1 cellular context compared by ENCODE assay signal in the genomic region with DNA sequence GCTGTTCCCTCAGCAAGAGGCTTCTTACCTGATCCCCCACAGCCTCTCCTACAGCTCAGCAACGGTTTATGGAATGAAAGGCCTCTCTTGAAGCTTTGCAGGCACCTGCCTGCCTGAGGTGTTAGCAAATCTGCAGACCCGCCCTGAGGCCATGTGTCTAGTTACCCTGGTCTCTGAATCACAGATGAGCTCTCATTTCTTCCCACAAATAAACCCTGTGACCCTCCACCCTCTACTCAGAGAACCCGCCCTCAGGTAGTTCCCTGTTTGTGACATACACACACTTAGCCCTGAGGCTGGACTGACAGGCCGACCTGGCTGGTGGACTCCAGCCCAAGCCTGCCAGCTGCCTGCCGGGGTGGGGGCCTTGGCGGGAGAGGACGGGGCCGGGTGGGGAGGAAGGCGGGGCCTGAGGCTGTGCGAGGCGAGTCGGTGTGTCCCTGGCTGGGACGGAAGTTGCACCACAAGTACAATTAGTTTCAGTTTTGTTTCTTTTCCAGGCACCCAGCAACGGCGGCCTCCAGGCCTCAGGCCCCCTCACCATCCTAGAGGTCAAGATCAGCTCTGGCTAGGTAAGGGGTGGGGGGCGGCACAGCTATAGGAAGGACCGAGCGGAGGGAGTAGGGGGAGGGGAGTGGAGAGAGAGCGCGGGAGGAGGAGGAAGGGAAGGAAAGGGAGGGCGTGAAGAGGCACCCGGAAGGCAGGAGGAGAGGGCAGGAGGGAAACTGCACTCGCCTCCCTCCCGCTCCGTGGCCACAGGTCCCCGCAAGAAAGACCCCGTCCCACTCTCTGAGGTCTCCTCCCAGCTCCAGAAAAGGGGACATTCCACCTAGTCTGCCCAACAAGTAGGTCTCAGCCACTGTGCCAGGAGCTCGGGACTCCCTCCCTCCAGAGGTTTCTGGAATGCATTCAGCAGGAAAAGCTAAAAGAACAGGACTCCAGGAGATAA.
TF ChIP-seq lines count a peak whose summit lies in the region.

A gene with protein sequence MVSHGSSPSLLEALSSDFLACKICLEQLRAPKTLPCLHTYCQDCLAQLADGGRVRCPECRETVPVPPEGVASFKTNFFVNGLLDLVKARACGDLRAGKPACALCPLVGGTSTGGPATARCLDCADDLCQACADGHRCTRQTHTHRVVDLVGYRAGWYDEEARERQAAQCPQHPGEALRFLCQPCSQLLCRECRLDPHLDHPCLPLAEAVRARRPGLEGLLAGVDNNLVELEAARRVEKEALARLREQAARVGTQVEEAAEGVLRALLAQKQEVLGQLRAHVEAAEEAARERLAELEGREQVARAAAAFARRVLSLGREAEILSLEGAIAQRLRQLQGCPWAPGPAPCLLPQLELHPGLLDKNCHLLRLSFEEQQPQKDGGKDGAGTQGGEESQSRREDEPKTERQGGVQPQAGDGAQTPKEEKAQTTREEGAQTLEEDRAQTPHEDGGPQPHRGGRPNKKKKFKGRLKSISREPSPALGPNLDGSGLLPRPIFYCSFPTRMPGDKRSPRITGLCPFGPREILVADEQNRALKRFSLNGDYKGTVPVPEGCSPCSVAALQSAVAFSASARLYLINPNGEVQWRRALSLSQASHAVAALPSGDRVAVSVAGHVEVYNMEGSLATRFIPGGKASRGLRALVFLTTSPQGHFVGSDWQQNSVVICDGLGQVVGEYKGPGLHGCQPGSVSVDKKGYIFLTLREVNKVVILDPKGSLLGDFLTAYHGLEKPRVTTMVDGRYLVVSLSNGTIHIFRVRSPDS (plus strand): TSS at position 482 of the 949 bp plus-strand sequence. CDS start 1,832 bp downstream, outside the sequence.

TF ChIP-seq in K562, 482 proteins besides CTCF, POLR2A, EP300 and RAD21 (continued from another document and continues in another):
- TF ChIP-seq HDAC6 (IDR thresholded peaks at IDR 0.05; ENCODE audit: low read depth, low read length) (no peak), KAT8 (IDR thresholded peaks at IDR 0.05; ENCODE audit: low read depth) (no peak), SMARCA4 (IDR thresholded peaks at IDR 0.05) (peak; percentile 55; the same call in 1 of the 2 replicates), SRSF9 (IDR thresholded peaks at IDR 0.05; ENCODE audit: borderline replicate concordance, low read depth, low read length) (no peak), HNRNPK (IDR thresholded peaks at IDR 0.05; ENCODE audit: low read depth, low read length, poor library complexity, severe bottlenecking) (no peak), MYNN (IDR thresholded peaks at IDR 0.05) (0 out of 2 replicates have a peak, but pooled peaks have one; percentile 13), MYNN (CRISPR knock-in tag; IDR thresholded peaks at IDR 0.05) (no peak), ETV5 (CRISPR knock-in tag; IDR thresholded peaks at IDR 0.05; ENCODE audit: low read depth) (no peak; the same call in none of the 2 replicates), ZNF165 (CRISPR knock-in tag; IDR thresholded peaks at IDR 0.05; ENCODE audit: borderline replicate concordance) (no peak), ETV1 (tag; conservative IDR thresholded peaks at IDR 0.05; ENCODE audit: low read depth) (peak; percentile 80), TFAP4 (CRISPR knock-in tag; IDR thresholded peaks at IDR 0.05; ENCODE audit: borderline replicate concordance) (peak; percentile 94), HCFC1 (IDR thresholded peaks at IDR 0.05; ENCODE audit: low read depth, low read length) (peak; percentile 40), POU5F1 (IDR thresholded peaks at IDR 0.05; ENCODE audit: borderline replicate concordance, low read depth, low read length, partially characterized antibody) (no peak), WHSC1 (IDR thresholded peaks at IDR 0.05; ENCODE audit: low read length) (no peak), ERF (CRISPR knock-in tag; IDR thresholded peaks at IDR 0.05) (no peak), MBD2 (IDR thresholded peaks at IDR 0.05; ENCODE audit: borderline replicate concordance, low read depth) (no peak), ETS2 (tag; IDR thresholded peaks at IDR 0.05; ENCODE audit: borderline replicate concordance, poor library complexity, severe bottlenecking) (no peak), ZNF75A (CRISPR knock-in tag; IDR thresholded peaks at IDR 0.05) (no peak), NR2C2 (CRISPR knock-in tag; IDR thresholded peaks at IDR 0.05) (no peak), NR2C2 (tag; IDR thresholded peaks at IDR 0.05) (peak; percentile 73), RBM15 (IDR thresholded peaks at IDR 0.05; ENCODE audit: insufficient read depth, low read length) (no peak), ZBED1 (IDR thresholded peaks at IDR 0.05) (no peak), MEIS2 (IDR thresholded peaks at IDR 0.05; ENCODE audit: partially characterized antibody) (peak; percentile 93), ZNF282 (CRISPR knock-in tag; IDR thresholded peaks at IDR 0.05) (no peak), ZNF695 (CRISPR knock-in tag; IDR thresholded peaks at IDR 0.05) (no peak), MLLT1 (IDR thresholded peaks at IDR 0.05) (peak; percentile 49 to 56; a peak in 2 of 4 replicates), HDAC3 (IDR thresholded peaks at IDR 0.05; ENCODE audit: borderline replicate concordance, partially characterized antibody) (no peak), ZNF212 (CRISPR knock-in tag; IDR thresholded peaks at IDR 0.05) (no peak)
- TF ChIP-seq, protein P1, sequence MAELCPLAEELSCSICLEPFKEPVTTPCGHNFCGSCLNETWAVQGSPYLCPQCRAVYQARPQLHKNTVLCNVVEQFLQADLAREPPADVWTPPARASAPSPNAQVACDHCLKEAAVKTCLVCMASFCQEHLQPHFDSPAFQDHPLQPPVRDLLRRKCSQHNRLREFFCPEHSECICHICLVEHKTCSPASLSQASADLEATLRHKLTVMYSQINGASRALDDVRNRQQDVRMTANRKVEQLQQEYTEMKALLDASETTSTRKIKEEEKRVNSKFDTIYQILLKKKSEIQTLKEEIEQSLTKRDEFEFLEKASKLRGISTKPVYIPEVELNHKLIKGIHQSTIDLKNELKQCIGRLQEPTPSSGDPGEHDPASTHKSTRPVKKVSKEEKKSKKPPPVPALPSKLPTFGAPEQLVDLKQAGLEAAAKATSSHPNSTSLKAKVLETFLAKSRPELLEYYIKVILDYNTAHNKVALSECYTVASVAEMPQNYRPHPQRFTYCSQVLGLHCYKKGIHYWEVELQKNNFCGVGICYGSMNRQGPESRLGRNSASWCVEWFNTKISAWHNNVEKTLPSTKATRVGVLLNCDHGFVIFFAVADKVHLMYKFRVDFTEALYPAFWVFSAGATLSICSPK (IDR thresholded peaks at IDR 0.05; ENCODE audit: borderline replicate concordance), result no peak
- TF ChIP-seq, protein P2, sequence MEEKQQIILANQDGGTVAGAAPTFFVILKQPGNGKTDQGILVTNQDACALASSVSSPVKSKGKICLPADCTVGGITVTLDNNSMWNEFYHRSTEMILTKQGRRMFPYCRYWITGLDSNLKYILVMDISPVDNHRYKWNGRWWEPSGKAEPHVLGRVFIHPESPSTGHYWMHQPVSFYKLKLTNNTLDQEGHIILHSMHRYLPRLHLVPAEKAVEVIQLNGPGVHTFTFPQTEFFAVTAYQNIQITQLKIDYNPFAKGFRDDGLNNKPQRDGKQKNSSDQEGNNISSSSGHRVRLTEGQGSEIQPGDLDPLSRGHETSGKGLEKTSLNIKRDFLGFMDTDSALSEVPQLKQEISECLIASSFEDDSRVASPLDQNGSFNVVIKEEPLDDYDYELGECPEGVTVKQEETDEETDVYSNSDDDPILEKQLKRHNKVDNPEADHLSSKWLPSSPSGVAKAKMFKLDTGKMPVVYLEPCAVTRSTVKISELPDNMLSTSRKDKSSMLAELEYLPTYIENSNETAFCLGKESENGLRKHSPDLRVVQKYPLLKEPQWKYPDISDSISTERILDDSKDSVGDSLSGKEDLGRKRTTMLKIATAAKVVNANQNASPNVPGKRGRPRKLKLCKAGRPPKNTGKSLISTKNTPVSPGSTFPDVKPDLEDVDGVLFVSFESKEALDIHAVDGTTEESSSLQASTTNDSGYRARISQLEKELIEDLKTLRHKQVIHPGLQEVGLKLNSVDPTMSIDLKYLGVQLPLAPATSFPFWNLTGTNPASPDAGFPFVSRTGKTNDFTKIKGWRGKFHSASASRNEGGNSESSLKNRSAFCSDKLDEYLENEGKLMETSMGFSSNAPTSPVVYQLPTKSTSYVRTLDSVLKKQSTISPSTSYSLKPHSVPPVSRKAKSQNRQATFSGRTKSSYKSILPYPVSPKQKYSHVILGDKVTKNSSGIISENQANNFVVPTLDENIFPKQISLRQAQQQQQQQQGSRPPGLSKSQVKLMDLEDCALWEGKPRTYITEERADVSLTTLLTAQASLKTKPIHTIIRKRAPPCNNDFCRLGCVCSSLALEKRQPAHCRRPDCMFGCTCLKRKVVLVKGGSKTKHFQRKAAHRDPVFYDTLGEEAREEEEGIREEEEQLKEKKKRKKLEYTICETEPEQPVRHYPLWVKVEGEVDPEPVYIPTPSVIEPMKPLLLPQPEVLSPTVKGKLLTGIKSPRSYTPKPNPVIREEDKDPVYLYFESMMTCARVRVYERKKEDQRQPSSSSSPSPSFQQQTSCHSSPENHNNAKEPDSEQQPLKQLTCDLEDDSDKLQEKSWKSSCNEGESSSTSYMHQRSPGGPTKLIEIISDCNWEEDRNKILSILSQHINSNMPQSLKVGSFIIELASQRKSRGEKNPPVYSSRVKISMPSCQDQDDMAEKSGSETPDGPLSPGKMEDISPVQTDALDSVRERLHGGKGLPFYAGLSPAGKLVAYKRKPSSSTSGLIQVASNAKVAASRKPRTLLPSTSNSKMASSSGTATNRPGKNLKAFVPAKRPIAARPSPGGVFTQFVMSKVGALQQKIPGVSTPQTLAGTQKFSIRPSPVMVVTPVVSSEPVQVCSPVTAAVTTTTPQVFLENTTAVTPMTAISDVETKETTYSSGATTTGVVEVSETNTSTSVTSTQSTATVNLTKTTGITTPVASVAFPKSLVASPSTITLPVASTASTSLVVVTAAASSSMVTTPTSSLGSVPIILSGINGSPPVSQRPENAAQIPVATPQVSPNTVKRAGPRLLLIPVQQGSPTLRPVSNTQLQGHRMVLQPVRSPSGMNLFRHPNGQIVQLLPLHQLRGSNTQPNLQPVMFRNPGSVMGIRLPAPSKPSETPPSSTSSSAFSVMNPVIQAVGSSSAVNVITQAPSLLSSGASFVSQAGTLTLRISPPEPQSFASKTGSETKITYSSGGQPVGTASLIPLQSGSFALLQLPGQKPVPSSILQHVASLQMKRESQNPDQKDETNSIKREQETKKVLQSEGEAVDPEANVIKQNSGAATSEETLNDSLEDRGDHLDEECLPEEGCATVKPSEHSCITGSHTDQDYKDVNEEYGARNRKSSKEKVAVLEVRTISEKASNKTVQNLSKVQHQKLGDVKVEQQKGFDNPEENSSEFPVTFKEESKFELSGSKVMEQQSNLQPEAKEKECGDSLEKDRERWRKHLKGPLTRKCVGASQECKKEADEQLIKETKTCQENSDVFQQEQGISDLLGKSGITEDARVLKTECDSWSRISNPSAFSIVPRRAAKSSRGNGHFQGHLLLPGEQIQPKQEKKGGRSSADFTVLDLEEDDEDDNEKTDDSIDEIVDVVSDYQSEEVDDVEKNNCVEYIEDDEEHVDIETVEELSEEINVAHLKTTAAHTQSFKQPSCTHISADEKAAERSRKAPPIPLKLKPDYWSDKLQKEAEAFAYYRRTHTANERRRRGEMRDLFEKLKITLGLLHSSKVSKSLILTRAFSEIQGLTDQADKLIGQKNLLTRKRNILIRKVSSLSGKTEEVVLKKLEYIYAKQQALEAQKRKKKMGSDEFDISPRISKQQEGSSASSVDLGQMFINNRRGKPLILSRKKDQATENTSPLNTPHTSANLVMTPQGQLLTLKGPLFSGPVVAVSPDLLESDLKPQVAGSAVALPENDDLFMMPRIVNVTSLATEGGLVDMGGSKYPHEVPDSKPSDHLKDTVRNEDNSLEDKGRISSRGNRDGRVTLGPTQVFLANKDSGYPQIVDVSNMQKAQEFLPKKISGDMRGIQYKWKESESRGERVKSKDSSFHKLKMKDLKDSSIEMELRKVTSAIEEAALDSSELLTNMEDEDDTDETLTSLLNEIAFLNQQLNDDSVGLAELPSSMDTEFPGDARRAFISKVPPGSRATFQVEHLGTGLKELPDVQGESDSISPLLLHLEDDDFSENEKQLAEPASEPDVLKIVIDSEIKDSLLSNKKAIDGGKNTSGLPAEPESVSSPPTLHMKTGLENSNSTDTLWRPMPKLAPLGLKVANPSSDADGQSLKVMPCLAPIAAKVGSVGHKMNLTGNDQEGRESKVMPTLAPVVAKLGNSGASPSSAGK (IDR thresholded peaks at IDR 0.05), result peak; percentile 82
- TF ChIP-seq, protein P3, sequence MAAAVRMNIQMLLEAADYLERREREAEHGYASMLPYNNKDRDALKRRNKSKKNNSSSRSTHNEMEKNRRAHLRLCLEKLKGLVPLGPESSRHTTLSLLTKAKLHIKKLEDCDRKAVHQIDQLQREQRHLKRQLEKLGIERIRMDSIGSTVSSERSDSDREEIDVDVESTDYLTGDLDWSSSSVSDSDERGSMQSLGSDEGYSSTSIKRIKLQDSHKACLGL (CRISPR knock-in tag; IDR thresholded peaks at IDR 0.05; ENCODE audit: borderline replicate concordance, poor library complexity, severe bottlenecking), result no peak
- TF ChIP-seq, protein P4, sequence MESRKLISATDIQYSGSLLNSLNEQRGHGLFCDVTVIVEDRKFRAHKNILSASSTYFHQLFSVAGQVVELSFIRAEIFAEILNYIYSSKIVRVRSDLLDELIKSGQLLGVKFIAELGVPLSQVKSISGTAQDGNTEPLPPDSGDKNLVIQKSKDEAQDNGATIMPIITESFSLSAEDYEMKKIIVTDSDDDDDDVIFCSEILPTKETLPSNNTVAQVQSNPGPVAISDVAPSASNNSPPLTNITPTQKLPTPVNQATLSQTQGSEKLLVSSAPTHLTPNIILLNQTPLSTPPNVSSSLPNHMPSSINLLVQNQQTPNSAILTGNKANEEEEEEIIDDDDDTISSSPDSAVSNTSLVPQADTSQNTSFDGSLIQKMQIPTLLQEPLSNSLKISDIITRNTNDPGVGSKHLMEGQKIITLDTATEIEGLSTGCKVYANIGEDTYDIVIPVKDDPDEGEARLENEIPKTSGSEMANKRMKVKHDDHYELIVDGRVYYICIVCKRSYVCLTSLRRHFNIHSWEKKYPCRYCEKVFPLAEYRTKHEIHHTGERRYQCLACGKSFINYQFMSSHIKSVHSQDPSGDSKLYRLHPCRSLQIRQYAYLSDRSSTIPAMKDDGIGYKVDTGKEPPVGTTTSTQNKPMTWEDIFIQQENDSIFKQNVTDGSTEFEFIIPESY (CRISPR knock-in tag; IDR thresholded peaks at IDR 0.05), result no peak; the same call in 1 of the 2 replicates
